31 cellular contexts compared by ENCODE assay signal in the genomic region with DNA sequence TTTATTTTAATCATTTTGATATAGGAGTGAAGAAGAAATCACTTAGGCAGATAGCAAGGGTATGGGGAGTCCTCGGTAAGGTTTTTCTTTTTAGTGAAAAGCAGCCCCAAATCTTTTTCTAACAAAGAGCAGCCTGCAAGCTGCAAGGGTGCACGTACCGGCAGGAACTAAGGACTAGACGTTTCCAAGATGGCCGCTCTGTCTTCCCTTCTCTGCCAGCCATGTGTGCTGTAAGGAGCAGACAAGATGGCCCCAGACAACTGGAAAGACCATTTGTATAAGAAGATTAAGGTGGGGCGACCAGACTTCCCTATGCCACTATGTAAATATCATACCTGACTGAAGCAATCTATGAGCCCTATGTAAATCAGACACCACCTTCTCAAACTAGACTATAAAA.
"Had no signal": no experiment of that assay in that cellular context is flagged by ENCODE, and none has a peak within 500 bp of the region (broad histone marks: within the 10 kb centered on the region; RNA-seq: fewer than 3 reads in every experiment).

No MANE protein-coding gene starts in this region.

- H3K4me3 Mint-ChIP-seq: activated B cell treated with CpG ODN at 0.5 μM for 24 hours; activated naive CD4-positive, alpha-beta T cell treated with anti-CD3 and anti-CD28 coated beads for 36 hours; activated naive CD4-positive, alpha-beta T cell treated with anti-CD3 and anti-CD28 coated beads, Interleukin-2, amount 50 U/mL, for 24 hours; activated naive CD8-positive, alpha-beta T cell treated with anti-CD3 and anti-CD28 coated beads for 36 hours; activated naive CD8-positive, alpha-beta T cell treated with anti-CD3 and anti-CD28 coated beads, Interleukin-2, amount 50 U/mL, for 24 hours; activated T-cell treated with anti-CD3 and anti-CD28 coated beads, Interleukin-2, amount 50 U/mL, for 4 hours; activated T-helper 17 cell treated with anti-CD3 and anti-CD28 coated beads, Interleukin-2, amount 50 U/mL, for 72 hours; T-helper 1 cell treated with Interleukin-12 subunit alpha and Interleukin-12 subunit beta and Interleukin-4 antibody, amounts not matched to agents 30 μg/mL and 1 μg/mL, for 36 hours; T-helper 2 cell treated with Interferon-gamma antibody and Interleukin-4, amounts not matched to agents 5 μg/mL and 100 μg/mL, for 36 hours had no signal

- H3K27ac Mint-ChIP-seq: activated B cell treated with CpG ODN at 0.5 μM for 24 hours; activated naive CD4-positive, alpha-beta T cell treated with anti-CD3 and anti-CD28 coated beads for 36 hours; activated naive CD4-positive, alpha-beta T cell treated with anti-CD3 and anti-CD28 coated beads, Interleukin-2, amount 50 U/mL, for 24 hours; activated naive CD8-positive, alpha-beta T cell treated with anti-CD3 and anti-CD28 coated beads for 36 hours; activated naive CD8-positive, alpha-beta T cell treated with anti-CD3 and anti-CD28 coated beads, Interleukin-2, amount 50 U/mL, for 24 hours; activated T-helper 17 cell treated with anti-CD3 and anti-CD28 coated beads, Interleukin-2, amount 50 U/mL, for 72 hours; T-helper 1 cell treated with Interleukin-12 subunit alpha and Interleukin-12 subunit beta and Interleukin-4 antibody, amounts not matched to agents 30 μg/mL and 1 μg/mL, for 36 hours; T-helper 2 cell treated with Interferon-gamma antibody and Interleukin-4, amounts not matched to agents 5 μg/mL and 100 μg/mL, for 36 hours had no signal

- H3K27me3 ChIP-seq: adrenal gland, body of pancreas, esophagus squamous epithelium, gastroesophageal sphincter, heart right ventricle had no signal

- H3K9me3 Mint-ChIP-seq: activated naive CD4-positive, alpha-beta T cell treated with anti-CD3 and anti-CD28 coated beads, Interleukin-2, amount 50 U/mL, for 24 hours had no signal

- H3K4me1 ChIP-seq: adrenal gland, body of pancreas, esophagus squamous epithelium, gastroesophageal sphincter, heart right ventricle had no signal

- H3K9me3 ChIP-seq: adrenal gland, body of pancreas, esophagus squamous epithelium had no signal

- H3K4me1 Mint-ChIP-seq: activated B cell treated with CpG ODN at 0.5 μM for 24 hours had no signal

- ATAC-seq: activated CD4-positive, CD25-positive, alpha-beta regulatory T cell treated with anti-CD3 and anti-CD28 coated beads, Interleukin-2, amount 50 U/mL, for 24 hours; activated naive CD8-positive, alpha-beta T cell treated with anti-CD3 and anti-CD28 coated beads, Interleukin-2, amount 50 U/mL, for 24 hours; activated T-cell treated with anti-CD3 and anti-CD28 coated beads, Interleukin-2, amount 50 U/mL, for 4 hours; activated T-helper 17 cell treated with anti-CD3 and anti-CD28 coated beads, Interleukin-2, amount 50 U/mL, for 72 hours; body of pancreas; gastroesophageal sphincter; heart right ventricle had no signal

- H3K4me3 ChIP-seq: adrenal gland, body of pancreas, esophagus squamous epithelium, gastroesophageal sphincter, heart right ventricle had no signal

- H3K27me3 Mint-ChIP-seq: activated B cell treated with CpG ODN at 0.5 μM for 24 hours; activated naive CD4-positive, alpha-beta T cell treated with anti-CD3 and anti-CD28 coated beads, Interleukin-2, amount 50 U/mL, for 24 hours; activated naive CD8-positive, alpha-beta T cell treated with anti-CD3 and anti-CD28 coated beads for 36 hours; activated naive CD8-positive, alpha-beta T cell treated with anti-CD3 and anti-CD28 coated beads, Interleukin-2, amount 50 U/mL, for 24 hours; activated T-helper 17 cell treated with anti-CD3 and anti-CD28 coated beads, Interleukin-2, amount 50 U/mL, for 72 hours had no signal

- DNase-seq: activated B cell treated with CpG ODN at 0.5 μM for 24 hours; activated CD4-positive, alpha-beta T cell treated with anti-CD3 and anti-CD28 coated beads for 48 hours; activated CD4-positive, alpha-beta T cell treated with anti-CD3 and anti-CD28 coated beads, Interleukin-2, amount 50 U/mL, for 1 hour; activated CD4-positive, alpha-beta T cell treated with anti-CD3 and anti-CD28 coated beads, Interleukin-2, amount 50 U/mL, for 48 hours; activated CD8-positive, alpha-beta memory T cell treated with anti-CD3 and anti-CD28 coated beads for 24 hours; activated effector memory CD4-positive, alpha-beta T cell treated with Interleukin-2 at 50 U/mL for 16 hours; activated gamma-delta T cell treated with Interleukin-2 at 50 U/mL for 16 hours; activated naive CD4-positive, alpha-beta T cell treated with anti-CD3 and anti-CD28 coated beads for 36 hours; activated naive CD8-positive, alpha-beta T cell treated with anti-CD3 and anti-CD28 coated beads for 36 hours; activated naive CD8-positive, alpha-beta T cell treated with anti-CD3 and anti-CD28 coated beads, Interleukin-2, amount 50 U/mL, for 24 hours; activated T-cell treated with anti-CD3 and anti-CD28 coated beads, Interleukin-2, amount 50 U/mL, for 4 hours; adrenal gland; amygdala; aorta; body of pancreas; caudate nucleus; cortex of kidney; dermis blood vessel endothelial cell; effector CD4-positive, alpha-beta T cell; esophagus squamous epithelium; foreskin melanocyte; heart right ventricle; T1000; WERI-Rb-1 had no signal

- H3K27ac ChIP-seq: adrenal gland, body of pancreas, epithelial cell of prostate, esophagus squamous epithelium, gastroesophageal sphincter, heart right ventricle, WERI-Rb-1 had no signal

- H3K36me3 ChIP-seq: adrenal gland had no signal
